In the genomic region with DNA sequence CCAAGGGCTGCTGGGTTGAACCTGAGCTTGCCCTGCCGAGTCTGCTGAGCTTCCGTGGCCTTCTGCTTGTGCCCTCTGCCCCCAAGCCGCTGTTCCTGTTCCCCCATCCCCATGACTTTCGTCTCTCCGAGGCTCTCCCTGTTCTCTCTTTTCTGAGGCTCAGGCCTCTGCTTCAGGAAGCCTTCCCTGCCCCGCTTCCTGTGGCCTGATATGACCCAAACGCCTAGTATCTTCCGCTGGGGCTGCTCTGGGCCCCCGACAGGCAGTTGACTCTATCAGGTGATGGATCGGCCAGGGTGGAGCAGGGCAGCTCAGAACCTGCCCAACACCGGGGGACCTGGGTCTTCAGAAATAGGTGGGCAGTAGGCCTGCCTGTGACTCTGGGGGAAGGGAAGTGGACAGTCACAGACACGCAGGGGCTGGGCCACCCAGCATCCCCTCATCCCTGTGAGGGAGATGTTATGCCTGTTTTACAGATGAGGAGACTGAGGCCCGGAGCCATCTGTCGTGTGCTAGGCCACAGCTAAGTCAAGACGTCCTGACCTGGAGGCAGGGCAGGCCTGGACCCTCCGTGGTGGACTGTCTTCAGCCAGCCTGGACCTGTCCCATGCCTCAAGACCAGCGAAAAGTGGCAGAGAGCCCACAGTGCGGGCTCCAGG, we compare ENCODE assay signal across 9 cellular contexts. TPM values are rescaled to one million over a fixed set of nuclear protein-coding genes. Genes with fewer than 3 reads are reported as not detected.
DNase-seq lines count a peak whose midpoint lies in the region; ATAC-seq and FAIRE-seq lines count a peak whose summit lies in the region.
"Had no signal": no experiment of that assay in that cellular context is flagged by ENCODE, and none has a peak within 500 bp of the region (broad histone marks: within the 10 kb centered on the region; RNA-seq: fewer than 3 reads in every experiment).

No MANE protein-coding gene starts in this region.

- POLR2A ChIA-PET in activated CD8-positive, alpha-beta T cell treated with anti-CD3 and anti-CD28 coated beads, Interleukin-2, amount 10 ng/mL, durations not matched to agents 7 days and 5 days (lab: Charles Lee) = interaction anchor here (0.6 to 5.6 kb wide), 14 partner anchors 9 to 82 kb away, joined by 3 to 79 read pairs (median 13); partner anchors contain the start of genes BAD, CCDC88B, ESRRA and FERMT3

- peak overlapping the region; percentile 81 for H3K4me3 ChIP-seq in iPS-20b (ENCODE audit: low read length)
- peak overlapping the region; percentile 17 to 92 (median 74) for H3K4me3 ChIP-seq in subcutaneous abdominal adipose tissue (ENCODE audit: low read depth in 1 of 5, low read length in 5 of 5)

- no peak overlapping the region; the same call in 1 of the 2 replicates for H3K9ac ChIP-seq in iPS-20b (ENCODE audit: low read depth, low read length)
- H3K9ac ChIP-seq in subcutaneous abdominal adipose tissue (ENCODE audit: low read length in 5 of 5) = peak overlapping the region in 4 of 5 donors; percentile 81 to 91 (median 90)

- H3K27me3 Mint-ChIP-seq in activated CD8-positive, alpha-beta T cell treated with anti-CD3 and anti-CD28 coated beads, Interleukin-2, amount 10 ng/mL, durations not matched to agents 7 days and 5 days (ENCODE audit: low read depth) = no peaks in the 10 kb centered on the region

- CTCF ChIA-PET in activated CD8-positive, alpha-beta T cell treated with anti-CD3 and anti-CD28 coated beads, Interleukin-2, amount 10 ng/mL, durations not matched to agents 7 days and 5 days (lab: Charles Lee) = interaction anchor here (1.0 to 15.6 kb wide), 11 partner anchors 12 to 71 kb away, joined by 3 to 148 read pairs (median 5); partner anchors contain the start of genes CATSPERZ, ESRRA, FERMT3 and PLCB3

- H3K27ac Mint-ChIP-seq in activated CD8-positive, alpha-beta T cell treated with anti-CD3 and anti-CD28 coated beads, Interleukin-2, amount 10 ng/mL, durations not matched to agents 7 days and 5 days = peak overlapping the region; percentile 97

- H3K36me3 ChIP-seq in iPS-20b (ENCODE audit: insufficient read depth, low read depth, low read length) (peaks cover 37% of the 10 kb centered on the region), subcutaneous abdominal adipose tissue (ENCODE audit: control insufficient read depth in 5 of 5, insufficient read depth in 5 of 5, low read length in 5 of 5) (peaks cover 0 to 33% (median 31%) of the 10 kb centered on the region in 5 donors)

- peak; percentile 9 for DNase-seq in SIG-M5 treated with dmso at 0.1 percent for 504 hours (lab: John Stamatoyannopoulos, UW; ENCODE audit: unreplicated experiment)
- no peak for DNase-seq in SIG-M5 (lab: John Stamatoyannopoulos, UW)
- no peak for DNase-seq in activated CD8-positive, alpha-beta T cell treated with anti-CD3 and anti-CD28 coated beads, Interleukin-2, amount 10 ng/mL, durations not matched to agents 7 days and 5 days
- DNase-seq in islet precursor cell = no peak
- DNase-seq in HTR-8/SVneo (ENCODE audit: insufficient read length, low spot score) = no peak
- no peak for DNase-seq in COLO829 (ENCODE audit: low spot score)

- H3K27ac ChIP-seq in iPS-20b (ENCODE audit: low read length) (no peak overlapping the region), subcutaneous abdominal adipose tissue (ENCODE audit: low read depth, low read length) (peak overlapping the region; percentile 99)

- H3K4me1 Mint-ChIP-seq in activated CD8-positive, alpha-beta T cell treated with anti-CD3 and anti-CD28 coated beads, Interleukin-2, amount 10 ng/mL, durations not matched to agents 7 days and 5 days (ENCODE audit: low read depth) = peaks cover 34% of the 10 kb centered on the region

- no peak for FAIRE-seq in HTR-8/SVneo (lab: Jason Lieb, UNC)
- FAIRE-seq: A204.1 had no signal

- H3K9me3 ChIP-seq in iPS-20b (ENCODE audit: insufficient read depth, low read depth, low read length) (no peaks in the 10 kb centered on the region), subcutaneous abdominal adipose tissue (ENCODE audit: control insufficient read depth in 5 of 5, low read length in 5 of 5) (peaks cover 0 to 3% (median 0%) of the 10 kb centered on the region in 5 donors)

- H3K4me3 Mint-ChIP-seq in activated CD8-positive, alpha-beta T cell treated with anti-CD3 and anti-CD28 coated beads, Interleukin-2, amount 10 ng/mL, durations not matched to agents 7 days and 5 days = peak overlapping the region; percentile 93

- H3K9me3 Mint-ChIP-seq in activated CD8-positive, alpha-beta T cell treated with anti-CD3 and anti-CD28 coated beads, Interleukin-2, amount 10 ng/mL, durations not matched to agents 7 days and 5 days (ENCODE audit: insufficient read depth) = no peaks in the 10 kb centered on the region

- H3K27me3 ChIP-seq in iPS-20b (ENCODE audit: insufficient read depth, low read length) (no peaks in the 10 kb centered on the region), subcutaneous abdominal adipose tissue (ENCODE audit: control insufficient read depth in 5 of 5, insufficient read depth in 4 of 5, low read length in 5 of 5) (peaks cover 0 to 13% (median 0%) of the 10 kb centered on the region in 5 donors)

- H3K4me1 ChIP-seq in iPS-20b (ENCODE audit: insufficient read depth, low read length) (peaks cover 7% of the 10 kb centered on the region), subcutaneous abdominal adipose tissue (ENCODE audit: control insufficient read depth in 5 of 5, insufficient read depth in 5 of 5, low read length in 5 of 5) (peaks cover 26 to 50% (median 36%) of the 10 kb centered on the region in 5 donors)

- ATAC-seq in activated CD8-positive, alpha-beta T cell treated with anti-CD3 and anti-CD28 coated beads, Interleukin-2, amount 10 ng/mL, durations not matched to agents 7 days and 5 days = no peak

- H3K36me3 Mint-ChIP-seq in activated CD8-positive, alpha-beta T cell treated with anti-CD3 and anti-CD28 coated beads, Interleukin-2, amount 10 ng/mL, durations not matched to agents 7 days and 5 days (ENCODE audit: low read depth) = peaks cover 23% of the 10 kb centered on the region

RNA-seq across cellular contexts. Expression of gene BAD, which starts 16.3 kb away (rescaled TPM):
- total RNA-seq in activated CD8-positive, alpha-beta T cell treated with anti-CD3 and anti-CD28 coated beads, Interleukin-2, amount 10 ng/mL, durations not matched to agents 7 days and 5 days = 10 to 100 TPM; 38.3 to 43.9 TPM

RNA-seq across cellular contexts. Expression of gene PLCB3, which starts 16.8 kb away (rescaled TPM):
- total RNA-seq in activated CD8-positive, alpha-beta T cell treated with anti-CD3 and anti-CD28 coated beads, Interleukin-2, amount 10 ng/mL, durations not matched to agents 7 days and 5 days = 10 to 100 TPM; 19.7 TPM

RNA-seq across cellular contexts. Expression of gene GPR137, which starts 17.5 kb away (rescaled TPM):
- total RNA-seq in activated CD8-positive, alpha-beta T cell treated with anti-CD3 and anti-CD28 coated beads, Interleukin-2, amount 10 ng/mL, durations not matched to agents 7 days and 5 days = 10 to 100 TPM; 25.3 to 26.8 TPM

RNA-seq across cellular contexts. Expression of gene PPP1R14B, which starts 21.4 kb away (rescaled TPM):
- 100 to 1,000 TPM; 178 to 197 TPM for total RNA-seq in activated CD8-positive, alpha-beta T cell treated with anti-CD3 and anti-CD28 coated beads, Interleukin-2, amount 10 ng/mL, durations not matched to agents 7 days and 5 days

RNA-seq across cellular contexts. Expression of gene KCNK4, which starts 22.9 kb away (rescaled TPM):
- not detected for total RNA-seq in activated CD8-positive, alpha-beta T cell treated with anti-CD3 and anti-CD28 coated beads, Interleukin-2, amount 10 ng/mL, durations not matched to agents 7 days and 5 days
